In genomic region chr22:37054600-37055365, GRCh38 we compare ENCODE assay signal across 17 cellular contexts. TPM values are rescaled to one million over a fixed set of nuclear protein-coding genes. Genes with fewer than 3 reads are reported as not detected.
"Had no signal": no experiment of that assay in that cellular context is flagged by ENCODE, and none has a peak within 500 bp of the region (broad histone marks: within the 10 kb centered on the region; RNA-seq: fewer than 3 reads in every experiment).

No MANE protein-coding gene starts in this region.

- H3K79me2 ChIP-seq: parathyroid adenoma had no signal

- H3K9ac ChIP-seq: parathyroid adenoma had no signal

- FAIRE-seq: astrocyte had no signal

- ATAC-seq: activated CD4-positive, alpha-beta T cell treated with anti-CD3 and anti-CD28 coated beads for 36 hours; left lung had no signal

- H3K27ac Mint-ChIP-seq: activated CD4-positive, alpha-beta T cell treated with anti-CD3 and anti-CD28 coated beads for 36 hours; activated naive CD4-positive, alpha-beta T cell treated with anti-CD3 and anti-CD28 coated beads for 36 hours had no signal

- H2AFZ ChIP-seq: parathyroid adenoma had no signal

- H3K27me3 ChIP-seq: esophagus muscularis mucosa had no signal

- H3K9me3 Mint-ChIP-seq: activated CD4-positive, alpha-beta memory T cell treated with anti-CD3 and anti-CD28 coated beads, Interleukin-2, amount 10 ng/mL, durations not matched to agents 7 days and 5 days; activated naive CD4-positive, alpha-beta T cell treated with anti-CD3 and anti-CD28 coated beads for 36 hours; immature natural killer cell had no signal

- DNase-seq: activated CD4-positive, alpha-beta memory T cell treated with anti-CD3 and anti-CD28 coated beads, Interleukin-2, amount 10 ng/mL, durations not matched to agents 7 days and 5 days; activated CD4-positive, alpha-beta T cell treated with anti-CD3 and anti-CD28 coated beads for 36 hours; activated CD8-positive, alpha-beta memory T cell treated with anti-CD3 and anti-CD28 coated beads, Interleukin-2, amount 50 U/mL, for 48 hours; activated naive CD4-positive, alpha-beta T cell treated with anti-CD3 and anti-CD28 coated beads for 36 hours; immature natural killer cell; left lung; mesendoderm; stomach; T-helper 1 cell had no signal

- H3K27ac ChIP-seq: esophagus muscularis mucosa, left lung, parathyroid adenoma, stomach, thoracic aorta, VCaP had no signal

- H3K27me3 Mint-ChIP-seq: activated CD4-positive, alpha-beta memory T cell treated with anti-CD3 and anti-CD28 coated beads, Interleukin-2, amount 10 ng/mL, durations not matched to agents 7 days and 5 days; activated CD4-positive, alpha-beta T cell treated with anti-CD3 and anti-CD28 coated beads for 36 hours had no signal

- H3K4me3 ChIP-seq: esophagus muscularis mucosa, left lung, stomach, thoracic aorta had no signal

- H3K9me3 ChIP-seq: esophagus muscularis mucosa, left lung, stomach, thoracic aorta had no signal

- H3K4me1 ChIP-seq: parathyroid adenoma had no signal

- H3K4me3 Mint-ChIP-seq: activated CD4-positive, alpha-beta memory T cell treated with anti-CD3 and anti-CD28 coated beads, Interleukin-2, amount 10 ng/mL, durations not matched to agents 7 days and 5 days; activated CD4-positive, alpha-beta T cell treated with anti-CD3 and anti-CD28 coated beads for 36 hours; activated naive CD4-positive, alpha-beta T cell treated with anti-CD3 and anti-CD28 coated beads for 36 hours had no signal

RNA-seq across cellular contexts. Expression of gene TMPRSS6, which starts 54.7 kb away (rescaled TPM):
- total RNA-seq: astrocyte, esophagus muscularis mucosa, fibroblast of villous mesenchyme, renal cortical epithelial cell, thoracic aorta had no signal
- polyA plus RNA-seq: neural cell had no signal
